ENCODE assay signal across 23 cellular contexts in the genomic region with DNA sequence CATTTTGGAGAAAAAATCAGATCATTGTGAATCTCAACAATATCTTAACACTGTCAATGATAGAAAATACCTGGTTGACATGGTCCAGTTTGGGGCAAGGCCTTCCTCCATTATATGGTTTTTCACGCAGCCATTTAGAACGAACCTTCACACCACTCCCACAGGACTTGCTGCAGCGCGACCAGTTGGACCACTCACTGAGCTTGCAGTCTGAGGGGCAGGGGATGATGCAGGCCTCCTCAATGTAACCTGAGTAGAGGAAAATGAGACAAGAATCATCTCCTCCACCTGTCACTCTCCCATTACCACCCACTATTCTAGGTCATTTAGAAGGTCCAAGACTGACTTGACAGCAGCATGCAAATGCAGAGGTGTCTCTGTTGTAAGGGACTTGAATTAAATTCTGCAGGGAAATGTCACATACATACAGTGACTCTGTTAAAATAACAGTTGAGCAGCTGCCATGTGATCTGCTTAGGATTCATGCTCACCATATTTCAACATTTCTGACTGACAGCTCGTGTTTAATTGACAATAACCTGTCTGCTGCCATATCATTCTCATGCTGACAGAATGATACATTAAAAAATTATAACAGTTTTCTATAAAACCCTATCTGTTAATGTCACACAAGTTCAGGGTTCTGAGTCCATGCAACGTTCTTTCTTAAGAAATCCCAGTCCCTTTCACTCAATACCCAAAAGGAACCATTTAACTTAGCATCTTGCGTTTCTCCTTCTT.
DNase-seq lines count a peak whose midpoint lies in the region; TF ChIP-seq lines count a peak whose summit lies in the region.
"Had no signal": no experiment of that assay in that cellular context is flagged by ENCODE, and none has a peak within 500 bp of the region (broad histone marks: within the 10 kb centered on the region; RNA-seq: fewer than 3 reads in every experiment).

No MANE protein-coding gene starts in this region.

- peak; percentile 2 to 26 for DNase-seq in NCI-H524 (lab: John Stamatoyannopoulos, UW)
- DNase-seq in NCI-H524 treated with DMSO at 0.1 percent for 48 hours (lab: John Stamatoyannopoulos, UW) = no peak
- peak; percentile 47 for DNase-seq in NCI-H69 (lab: John Stamatoyannopoulos, UW)
- DNase-seq in endodermal cell = peak; percentile 52
- peak; percentile 10 for DNase-seq in nephron progenitor cell
- no peak for DNase-seq in HK-2 (ENCODE audit: unreplicated experiment)
- DNase-seq in ACHN = no peak
- DNase-seq in Caco-2 = no peak
- DNase-seq: BE2C; Calu3; CD4-positive, alpha-beta T cell; IMR-90; Karpas-422; MG63; NCI-H1092 treated with DMSO at 0.1 percent for 48 hours; NCI-H146; NCI-H2081; NCI-H510A; SIG-M5; T-helper 1 cell had no signal

- H3K27me3 Mint-ChIP-seq in endodermal cell (ENCODE audit: insufficient read depth) (no peaks in the 10 kb centered on the region), nephron progenitor cell (ENCODE audit: low read depth, poor library complexity) (no peaks in the 10 kb centered on the region), Caco-2 (ENCODE audit: insufficient read depth, unreplicated experiment) (no peaks in the 10 kb centered on the region)
- H3K27me3 Mint-ChIP-seq: CD4-positive, alpha-beta T cell had no signal

- TF ChIP-seq CTCF in endodermal cell (conservative IDR thresholded peaks at IDR 0.05) (no peak), nephron progenitor cell (IDR thresholded peaks at IDR 0.05) (no peak), Caco-2 (IDR thresholded peaks at IDR 0.05; ENCODE audit: insufficient read depth in 1 of 2, low read depth in 1 of 2, low read length in 1 of 2, severe bottlenecking in 1 of 2, unreplicated experiment in 1 of 2) (no peak)

- CTCF ChIA-PET in Caco-2 (lab: Charles Lee) = no interaction called here

- in situ Hi-C loops in ACHN (cut with HindIII; ENCODE audit: low pct_ligation_motif_present, low pct_unique_long_range_greater_than_20kb, low sequenced_read_pairs) = no loop called here

- no peaks in the 10 kb centered on the region for H3K27me3 ChIP-seq in endodermal cell (ENCODE audit: control insufficient read depth, insufficient read depth, low read length, poor library complexity, severe bottlenecking)
- no peaks in the 10 kb centered on the region for H3K27me3 ChIP-seq in Caco-2 (replicated peaks; ENCODE audit: control insufficient read depth, insufficient read depth, low read length)
- H3K27me3 ChIP-seq: BE2C, MG63 had no signal

- H3K36me3 Mint-ChIP-seq in endodermal cell (ENCODE audit: low read depth) (no peaks in the 10 kb centered on the region), nephron progenitor cell (ENCODE audit: low read depth) (no peaks in the 10 kb centered on the region), Caco-2 (ENCODE audit: insufficient read depth, unreplicated experiment) (no peaks in the 10 kb centered on the region)

- H3K4me1 ChIP-seq in endodermal cell (ENCODE audit: control insufficient read depth, insufficient read depth, low read length) (no peaks in the 10 kb centered on the region), Caco-2 (no peaks in the 10 kb centered on the region)
- H3K4me1 ChIP-seq: HAP-1 had no signal

- H3K9me3 Mint-ChIP-seq in endodermal cell = no peaks in the 10 kb centered on the region
- H3K9me3 Mint-ChIP-seq in nephron progenitor cell = no peaks in the 10 kb centered on the region
- H3K9me3 Mint-ChIP-seq in Caco-2 (ENCODE audit: unreplicated experiment) = no peaks in the 10 kb centered on the region
- H3K9me3 Mint-ChIP-seq: CD4-positive, alpha-beta T cell had no signal

- intact Hi-C loops in Caco-2 (cut with micrococcal nuclease; ENCODE audit: unreplicated experiment) = loop anchor here (5.0 kb wide), 3 partner anchors 57 to 1063 kb away; a partner anchor contains a TSS

- WGBS in endodermal cell (ENCODE audit: insufficient coverage in 1 of 2, insufficient read length in 1 of 2), 2 experiments = 84 to 88% methylated on average over 4 to 7 of the region's 7 CpGs

- H3K4me3 ChIP-seq in endodermal cell (ENCODE audit: low read length) = no peak overlapping the region
- no peak overlapping the region for H3K4me3 ChIP-seq in Caco-2 (ENCODE audit: low read depth, low read length)
- H3K4me3 ChIP-seq: GM12878, HAP-1, MG63 had no signal

- no peaks in the 10 kb centered on the region for H3K9me3 ChIP-seq in endodermal cell (ENCODE audit: control insufficient read depth, low read length)
- no peaks in the 10 kb centered on the region for H3K9me3 ChIP-seq in Caco-2
- H3K9me3 ChIP-seq: BE2C, HAP-1, MG63 had no signal

- H3K4me3 Mint-ChIP-seq in endodermal cell (no peak overlapping the region), nephron progenitor cell (no peak overlapping the region), Caco-2 (ENCODE audit: unreplicated experiment) (no peak overlapping the region)
- H3K4me3 Mint-ChIP-seq: CD4-positive, alpha-beta T cell had no signal

- H3K36me3 ChIP-seq in endodermal cell (ENCODE audit: control insufficient read depth, insufficient read depth, low read length) (no peaks in the 10 kb centered on the region), Caco-2 (ENCODE audit: control insufficient read depth, insufficient read depth, low read length) (no peaks in the 10 kb centered on the region)
- H3K36me3 ChIP-seq: BE2C, HAP-1, MG63 had no signal

- BruUV-seq in Caco-2 (replicated peaks; lab: Mats Ljungman, UMichigan) = no TSS peak

- H3K27ac Mint-ChIP-seq in endodermal cell (no peak overlapping the region), nephron progenitor cell (no peak overlapping the region), Caco-2 (ENCODE audit: unreplicated experiment) (no peak overlapping the region)
- H3K27ac Mint-ChIP-seq: CD4-positive, alpha-beta T cell had no signal

- no peak overlapping the region for H3K9ac ChIP-seq in endodermal cell (ENCODE audit: extremely low read depth, low read length, poor library complexity, severe bottlenecking)

- H3K4me1 Mint-ChIP-seq in endodermal cell (no peaks in the 10 kb centered on the region), nephron progenitor cell (peaks cover 5% of the 10 kb centered on the region), Caco-2 (ENCODE audit: low read depth, unreplicated experiment) (no peaks in the 10 kb centered on the region)

- H3K27ac ChIP-seq in endodermal cell (ENCODE audit: low read depth, low read length) = no peak overlapping the region
- H3K27ac ChIP-seq: RWPE1 had no signal

- POLR2A ChIA-PET in Caco-2 (lab: Charles Lee) = no interaction called here

Comparison
In these comparisons a context has a peak if more than half of its experiments do, and no peak if none do; other contexts are left out.
1. DNase-seq: peak in NCI-H524 (2 of 2), NCI-H69 (single experiment), endodermal cell (single experiment) and nephron progenitor cell (single experiment); none in NCI-H524 treated with DMSO at 0.1 percent for 48 hours (single experiment), HK-2 (single experiment), ACHN (single experiment) and Caco-2 (0 of 2).